Comparison of ENCODE assay signal across 8 cellular contexts in the genomic region with DNA sequence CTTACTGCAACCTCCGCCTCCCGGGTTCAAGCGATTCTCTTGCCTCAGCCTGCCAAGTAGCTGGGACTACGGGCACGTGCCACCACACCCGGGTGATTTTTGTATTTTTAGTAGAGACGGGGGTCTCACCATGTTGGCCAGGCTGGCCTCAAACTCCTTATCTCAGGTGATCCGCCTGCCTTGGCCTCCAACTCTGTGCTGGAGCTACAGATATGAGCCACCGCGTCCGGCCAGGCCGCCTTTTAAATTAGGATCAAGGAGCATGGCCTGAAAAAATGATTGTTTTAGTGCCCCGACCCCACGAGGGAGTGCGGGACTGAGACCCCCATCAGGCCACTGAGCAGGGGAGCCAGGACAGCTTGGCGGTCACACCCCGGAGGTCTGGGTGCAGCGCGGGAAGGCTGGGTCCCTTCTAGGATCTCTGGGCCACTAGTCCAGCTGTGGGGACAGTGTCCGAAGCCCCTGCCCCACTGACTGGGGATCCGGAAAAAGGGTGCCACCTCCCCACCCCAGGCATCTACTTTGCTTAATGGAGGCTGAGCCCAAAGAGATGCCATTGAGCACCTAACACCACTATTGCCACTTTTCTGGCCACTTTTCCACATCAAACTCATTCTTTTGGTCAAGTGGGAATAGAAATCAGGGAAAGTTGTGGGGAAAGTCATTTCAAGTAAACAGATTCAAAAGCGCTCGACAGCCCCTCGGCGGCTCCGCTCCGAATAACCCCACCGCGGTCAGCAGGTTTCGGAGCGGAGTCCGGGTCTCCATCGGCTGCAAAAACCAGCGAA. TPM values are rescaled to one million over a fixed set of nuclear protein-coding genes. Genes with fewer than 3 reads are reported as not detected.
A peak's percentile ranks its signal among the peaks of the same experiment; 100 is the strongest.
DNase-seq lines count a peak whose midpoint lies in the region; ATAC-seq and TF ChIP-seq lines count a peak whose summit lies in the region.

No MANE protein-coding gene starts in this region.

- H3K36me3 Mint-ChIP-seq in Caco-2 (ENCODE audit: insufficient read depth, unreplicated experiment): no peaks in the 10 kb centered on the region

- H3K4me1 ChIP-seq in Caco-2 (no peaks in the 10 kb centered on the region), Panc1 (ENCODE audit: control insufficient read depth, insufficient read depth, low read length) (peaks cover 7% of the 10 kb centered on the region), esophagus muscularis mucosa (peaks cover 6 to 16% (median 15%) of the 10 kb centered on the region in 4 donors)

- WGBS in esophagus muscularis mucosa: 55% methylated on average over 34 of the region's 34 CpGs

- in situ Hi-C loops in Panc1 (cut with HindIII; ENCODE audit: low pct_unique_long_range_greater_than_20kb, low sequenced_read_pairs): no loop called here

- no peak for TF ChIP-seq POLR2A in esophagus muscularis mucosa (IDR thresholded peaks at IDR 0.05; ENCODE audit: low read depth)

- H3K36me3 ChIP-seq in Caco-2 (ENCODE audit: control insufficient read depth, insufficient read depth, low read length) (no peaks in the 10 kb centered on the region), Panc1 (ENCODE audit: control insufficient read depth, insufficient read depth, low read length) (no peaks in the 10 kb centered on the region), esophagus muscularis mucosa (no peaks in the 10 kb centered on the region)

- no peaks in the 10 kb centered on the region for H3K9me3 Mint-ChIP-seq in Caco-2 (ENCODE audit: unreplicated experiment)

- TF ChIP-seq EP300 in esophagus muscularis mucosa (IDR thresholded peaks at IDR 0.05): no peak

- peak overlapping the region; percentile 48 for H3K4me3 Mint-ChIP-seq in Caco-2 (ENCODE audit: unreplicated experiment)

- H3K4me1 Mint-ChIP-seq in Caco-2 (ENCODE audit: low read depth, unreplicated experiment): no peaks in the 10 kb centered on the region

- H3K4me3 ChIP-seq in Caco-2 (ENCODE audit: low read depth, low read length) (0 out of 2 replicates have a peak overlapping the region, but pooled peaks have one; percentile 15), Panc1 (ENCODE audit: low read depth in 2 of 2, low read length in 2 of 2) (peak overlapping the region; percentile 38 to 41), esophagus muscularis mucosa (peak overlapping the region; percentile 44 to 58 (median 50))

- ATAC-seq in Panc1: no peak

- H3K9me3 ChIP-seq in Caco-2 (no peaks in the 10 kb centered on the region), Panc1 (ENCODE audit: control insufficient read depth, insufficient read depth, low read depth, low read length) (no peaks in the 10 kb centered on the region), esophagus muscularis mucosa (no peaks in the 10 kb centered on the region)

- no peak for TF ChIP-seq CTCF in Caco-2 (IDR thresholded peaks at IDR 0.05; ENCODE audit: insufficient read depth in 1 of 2, low read depth in 1 of 2, low read length in 1 of 2, severe bottlenecking in 1 of 2, unreplicated experiment in 1 of 2)
- no peak for TF ChIP-seq CTCF in Panc1 (IDR thresholded peaks at IDR 0.05)
- no peak for TF ChIP-seq CTCF in esophagus muscularis mucosa (IDR thresholded peaks at IDR 0.05)

- BruUV-seq in Caco-2 (replicated peaks; lab: Mats Ljungman, UMichigan) (no TSS peak), Panc1 (replicated peaks; lab: Mats Ljungman, UMichigan) (no TSS peak)

- intact Hi-C loops in Caco-2 (cut with micrococcal nuclease; ENCODE audit: unreplicated experiment): loop anchor here (1.0 to 5.0 kb wide), 5 partner anchors 9 to 206 kb away; no protein-coding TSS in a partner anchor
- intact Hi-C loops in Panc1 (cut with micrococcal nuclease; ENCODE audit: unreplicated experiment): no loop called here
- intact Hi-C loops in esophagus muscularis mucosa (cut with DNase I): loop anchor here (10.0 kb wide), 1 partner anchor 303 kb away; no protein-coding TSS in a partner anchor
- intact Hi-C loops in posterior vena cava (cut with DNase I): loop anchor here in 1 of 2 donors (10.0 kb wide), 1 partner anchor 163 kb away; no protein-coding TSS in a partner anchor

- H3K27me3 ChIP-seq in Caco-2 (replicated peaks; ENCODE audit: control insufficient read depth, insufficient read depth, low read length): no peaks in the 10 kb centered on the region
- H3K27me3 ChIP-seq in Panc1 (ENCODE audit: control insufficient read depth, insufficient read depth, low read length): no peaks in the 10 kb centered on the region
- H3K27me3 ChIP-seq in esophagus muscularis mucosa: peaks cover 0 to 15% (median 0%) of the 10 kb centered on the region in 4 donors

- CTCF ChIA-PET in Caco-2 (lab: Charles Lee): interaction anchor here (0.7 to 1.5 kb wide), 30 partner anchors 11 to 1560 kb away, joined by 3 to 31 read pairs (median 5); partner anchors contain the start of gene DNMT3A
- CTCF ChIA-PET in Panc1 (lab: Charles Lee): interaction anchor here (0.6 to 1.3 kb wide), 12 partner anchors 11 to 1915 kb away, joined by 3 to 19 read pairs (median 4); no protein-coding TSS in a partner anchor

- H3K27ac ChIP-seq in Panc1 (ENCODE audit: low read length): 0 out of 2 replicates have a peak overlapping the region, but pooled peaks have one; percentile 12
- peak overlapping the region in 2 of 4 donors; percentile 56 to 63 for H3K27ac ChIP-seq in esophagus muscularis mucosa (replicated peaks in 1 of 4)

- H3K27ac Mint-ChIP-seq in Caco-2 (ENCODE audit: unreplicated experiment): peak overlapping the region; percentile 19

- POLR2A ChIA-PET in Caco-2 (lab: Charles Lee): interaction anchor here (0.7 kb wide), 3 partner anchors 16 to 1283 kb away, joined by 5 to 15 read pairs (median 5); no protein-coding TSS in a partner anchor
- POLR2A ChIA-PET in Panc1 (lab: Charles Lee): interaction anchor here (0.6 to 0.7 kb wide), 2 partner anchors 11 to 136 kb away, joined by 6 to 8 read pairs; no protein-coding TSS in a partner anchor

- no peak for DNase-seq in Caco-2
- no peak for DNase-seq in Panc1 (ENCODE audit: low read depth, low spot score)
- DNase-seq in esophagus muscularis mucosa (ENCODE audit: extremely low spot score): no peak
- peak; percentile 75 for DNase-seq in posterior vena cava (ENCODE audit: low spot score)
- no peak for DNase-seq in NCI-H2081 treated with DMSO at 0.1 percent for 48 hours (lab: John Stamatoyannopoulos, UW)
- no peak for DNase-seq in NCI-H524 treated with DMSO at 0.1 percent for 48 hours (lab: John Stamatoyannopoulos, UW)
- DNase-seq in AG20443 (ENCODE audit: low spot score): no peak
- no peak for DNase-seq in GM03348 (ENCODE audit: low spot score)

- H3K27me3 Mint-ChIP-seq in Caco-2 (ENCODE audit: insufficient read depth, unreplicated experiment): peaks cover 3% of the 10 kb centered on the region

RNA-seq across cellular contexts. Expression of gene DNMT3A, which starts 19.7 kb away (rescaled TPM):
- total RNA-seq in Caco-2 (2022) (62.1 and 72.2 TPM in 2 replicates), Panc1 (2021; ENCODE audit: unreplicated experiment) (29.3 TPM), esophagus muscularis mucosa (10 to 100 TPM; 11.3 to 29.5 (median 16.9) TPM), posterior vena cava (10 to 100 TPM; 25.9 to 26.3 TPM)
- 54.3 TPM for polyA plus RNA-seq in Panc1 (2012; ENCODE audit: insufficient read length)
